In the genomic region with DNA sequence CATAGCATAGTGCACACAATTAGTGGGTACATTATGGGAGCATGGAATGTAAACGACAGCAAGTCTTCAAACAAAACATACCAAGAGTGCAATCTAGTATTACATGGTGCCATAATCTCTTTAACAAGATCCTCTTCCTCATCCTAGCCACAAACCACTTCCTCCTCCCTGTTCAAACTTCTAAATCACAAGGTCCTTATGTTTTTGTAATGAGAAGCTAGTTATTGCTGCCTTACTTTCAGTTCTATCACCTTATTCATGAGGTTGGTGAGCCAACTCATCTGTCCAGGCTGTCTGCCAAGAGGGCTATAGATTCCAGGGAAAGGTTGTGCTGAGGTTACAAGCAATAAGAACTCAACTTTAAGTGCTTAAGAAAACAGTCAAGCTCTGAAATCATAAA, we compare ENCODE assay signal across 8 cellular contexts.
A peak's percentile ranks its signal among the peaks of the same experiment; 100 is the strongest.
DNase-seq lines count a peak whose midpoint lies in the region; ATAC-seq lines count a peak whose summit lies in the region.

No MANE protein-coding gene starts in this region.

- DNase-seq in DMS79 (lab: John Stamatoyannopoulos, UW), result peak; percentile 71
- peak; percentile 40 for DNase-seq in T1000 (lab: John Stamatoyannopoulos, UW)
- DNase-seq in iris pigment epithelial cell (ENCODE audit: low read depth), result peak; percentile 100
- DNase-seq in activated gamma-delta T cell (lab: John Stamatoyannopoulos, UW), result no peak

- peak; percentile 68 for ATAC-seq in HG03457 (IDR thresholded peaks at IDR 0.05; ENCODE audit: unreplicated experiment)
- no peak for ATAC-seq in GM21528 (IDR thresholded peaks at IDR 0.05; ENCODE audit: low FRiP score, unreplicated experiment)
- ATAC-seq in GM21529 (IDR thresholded peaks at IDR 0.05; ENCODE audit: unreplicated experiment), result no peak
- ATAC-seq in GM19455 (IDR thresholded peaks at IDR 0.05; ENCODE audit: unreplicated experiment), result no peak
